ENCODE assay signal across 12 cellular contexts in genomic region chr2:218369374-218369773, GRCh38. TPM values are rescaled to one million over a fixed set of nuclear protein-coding genes. Genes with fewer than 3 reads are reported as not detected.
DNase-seq lines count a peak whose midpoint lies in the region; ATAC-seq, FAIRE-seq and TF ChIP-seq lines count a peak whose summit lies in the region.
"Had no signal": no experiment of that assay in that cellular context is flagged by ENCODE, and none has a peak within 500 bp of the region (broad histone marks: within the 10 kb centered on the region; RNA-seq: fewer than 3 reads in every experiment).

No MANE protein-coding gene starts in this region.

- H3K79me1 ChIP-seq in neuronal stem cell (ENCODE audit: low read depth, low read length): no peaks in the 10 kb centered on the region

- H2BK5ac ChIP-seq in neuronal stem cell (ENCODE audit: low read length): no peak overlapping the region

- TF ChIP-seq POLR2A in sigmoid colon (IDR thresholded peaks at IDR 0.05): no peak

- TF ChIP-seq CTCF in astrocyte (IDR thresholded peaks at IDR 0.05; ENCODE audit: insufficient read depth, low read depth, low read length) (no peak), sigmoid colon (IDR thresholded peaks at IDR 0.05) (no peak)

- no peaks in the 10 kb centered on the region for H3K4me1 Mint-ChIP-seq in astrocyte (ENCODE audit: low read depth, unreplicated experiment)

- H3K18ac ChIP-seq in neuronal stem cell (ENCODE audit: low read length): no peak overlapping the region

- H3K36me3 ChIP-seq in astrocyte (ENCODE audit: insufficient read depth, low read length) (no peaks in the 10 kb centered on the region), sigmoid colon (no peaks in the 10 kb centered on the region), neuronal stem cell (replicated peaks in 1 of 2; ENCODE audit: control insufficient read depth in 2 of 2, insufficient read depth in 2 of 2, low read length in 2 of 2) (no peaks in the 10 kb centered on the region)

- no peaks in the 10 kb centered on the region for H3K79me2 ChIP-seq in astrocyte (ENCODE audit: insufficient read depth, low read length)

- H2BK15ac ChIP-seq in neuronal stem cell (ENCODE audit: low read length): no peak overlapping the region

- ATAC-seq in SK-N-SH treated with all-trans-retinoic acid at 6 μM for 48 hours: no peak
- ATAC-seq in activated naive CD4-positive, alpha-beta T cell treated with anti-CD3 and anti-CD28 coated beads, Interleukin-2, amount 50 U/mL, for 72 hours: no peak

- H3K9ac ChIP-seq in astrocyte (ENCODE audit: low read length): no peak overlapping the region
- no peak overlapping the region for H3K9ac ChIP-seq in neuronal stem cell (ENCODE audit: low read depth, low read length, poor library complexity)

- H2AFZ ChIP-seq in astrocyte (ENCODE audit: low read depth, low read length) (no peak overlapping the region), neuronal stem cell (ENCODE audit: low read length) (no peak overlapping the region)

- no peaks in the 10 kb centered on the region for H3K36me3 Mint-ChIP-seq in astrocyte (ENCODE audit: low read depth, unreplicated experiment)
- no peaks in the 10 kb centered on the region for H3K36me3 Mint-ChIP-seq in activated naive CD4-positive, alpha-beta T cell treated with anti-CD3 and anti-CD28 coated beads, Interleukin-2, amount 50 U/mL, for 72 hours

- H4K91ac ChIP-seq in neuronal stem cell (ENCODE audit: low read depth, low read length, poor library complexity): no peak overlapping the region

- no peak overlapping the region for H4K8ac ChIP-seq in neuronal stem cell (ENCODE audit: low read depth, low read length)

- H3K23ac ChIP-seq in neuronal stem cell (ENCODE audit: low read depth, low read length, poor library complexity): no peak overlapping the region

- no peak overlapping the region for H3K4me3 Mint-ChIP-seq in astrocyte (ENCODE audit: unreplicated experiment)

- H3K9me3 Mint-ChIP-seq in astrocyte (ENCODE audit: unreplicated experiment): peaks cover 2% of the 10 kb centered on the region
- no peaks in the 10 kb centered on the region for H3K9me3 Mint-ChIP-seq in activated naive CD4-positive, alpha-beta T cell treated with anti-CD3 and anti-CD28 coated beads, Interleukin-2, amount 50 U/mL, for 72 hours

- H3K4ac ChIP-seq in neuronal stem cell (ENCODE audit: low read length): no peak overlapping the region

- no peak overlapping the region for H2AK5ac ChIP-seq in neuronal stem cell (ENCODE audit: low read depth, low read length)

- H3K9me3 ChIP-seq in astrocyte (ENCODE audit: insufficient read depth, low read depth, low read length) (peaks cover 6% of the 10 kb centered on the region), sigmoid colon (peaks cover 0 to 5% (median 4%) of the 10 kb centered on the region in 4 donors), neuronal stem cell (replicated peaks in 1 of 2; ENCODE audit: control insufficient read depth in 2 of 2, insufficient read depth in 1 of 2, low read depth in 1 of 2, low read length in 2 of 2) (peaks cover 4 to 7% of the 10 kb centered on the region in 2 donors)

- H3K14ac ChIP-seq in neuronal stem cell (ENCODE audit: low read length): no peak overlapping the region

- no peak overlapping the region for H2BK12ac ChIP-seq in neuronal stem cell (ENCODE audit: low read length)

- H3K27me3 ChIP-seq in astrocyte (ENCODE audit: insufficient read depth, low read length): peaks cover 3% of the 10 kb centered on the region
- H3K27me3 ChIP-seq in sigmoid colon: no peaks in the 10 kb centered on the region
- peaks cover 0 to 51% (median 2%) of the 10 kb centered on the region in 3 experiments for H3K27me3 ChIP-seq in neuronal stem cell (ENCODE audit: control insufficient read depth in 3 of 3, insufficient read depth in 3 of 3, low read depth in 1 of 3, low read length in 3 of 3)

- H4K20me1 ChIP-seq in astrocyte (ENCODE audit: insufficient read depth, low read length): no peaks in the 10 kb centered on the region

- no peak for TF ChIP-seq EP300 in sigmoid colon (IDR thresholded peaks at IDR 0.05)

- DNase-seq in DMS 273 (lab: John Stamatoyannopoulos, UW; ENCODE audit: unreplicated experiment): peak; percentile 27
- no peak for DNase-seq in DMS 273 treated with DMSO at 0.1 percent for 48 hours (lab: John Stamatoyannopoulos, UW)
- peak; percentile 12 for DNase-seq in NCI-H1105 (lab: John Stamatoyannopoulos, UW)
- no peak for DNase-seq in astrocyte (ENCODE audit: low read depth)
- DNase-seq in sigmoid colon: no peak
- no peak for DNase-seq in neuronal stem cell (ENCODE audit: low spot score)
- no peak for DNase-seq in activated naive CD4-positive, alpha-beta T cell treated with anti-CD3 and anti-CD28 coated beads, Interleukin-2, amount 50 U/mL, for 72 hours (ENCODE audit: low spot score in 2 of 2)
- DNase-seq: activated T-cell treated with anti-CD3 and anti-CD28 coated beads for 4 hours; effector CD4-positive, alpha-beta T cell had no signal

- H3K27me3 Mint-ChIP-seq in astrocyte (ENCODE audit: low read depth, unreplicated experiment): peaks cover 14% of the 10 kb centered on the region

- no peak overlapping the region for H3K27ac ChIP-seq in astrocyte (ENCODE audit: low read depth, low read length)
- H3K27ac ChIP-seq in sigmoid colon: peak overlapping the region; percentile 77 to 87 (median 82)
- H3K27ac ChIP-seq in neuronal stem cell (replicated peaks; ENCODE audit: low read length): no peak overlapping the region
- H3K27ac ChIP-seq: 22Rv1 had no signal

- H2BK120ac ChIP-seq in neuronal stem cell (ENCODE audit: low read depth, low read length): no peak overlapping the region

- no peaks in the 10 kb centered on the region for H3K4me1 ChIP-seq in astrocyte (ENCODE audit: insufficient read depth, low read length)
- peaks cover 0 to 31% (median 21%) of the 10 kb centered on the region in 4 donors for H3K4me1 ChIP-seq in sigmoid colon
- peaks cover 0 to 3% of the 10 kb centered on the region in 2 donors for H3K4me1 ChIP-seq in neuronal stem cell (ENCODE audit: control insufficient read depth in 2 of 2, insufficient read depth in 1 of 2, low read depth in 1 of 2, low read length in 2 of 2)

- FAIRE-seq in astrocyte (lab: Jason Lieb, UNC): no peak

- no peak overlapping the region for H3K4me2 ChIP-seq in astrocyte (ENCODE audit: low read length)
- no peak overlapping the region for H3K4me2 ChIP-seq in neuronal stem cell (ENCODE audit: insufficient read depth, low read length, poor library complexity, severe bottlenecking)

- intact Hi-C loops in sigmoid colon (cut with DNase I): loop anchor here (2.0 to 5.0 kb wide), 3 partner anchors 27 to 77 kb away; partner anchors contain the start of gene TMBIM1

- H3K4me3 ChIP-seq in astrocyte (ENCODE audit: insufficient read depth, low read depth, low read length) (no peak overlapping the region), sigmoid colon (no peak overlapping the region), neuronal stem cell (ENCODE audit: low read length in 2 of 2) (no peak overlapping the region)

- peak overlapping the region; percentile 62 for H3K27ac Mint-ChIP-seq in astrocyte (ENCODE audit: unreplicated experiment)
- no peak overlapping the region for H3K27ac Mint-ChIP-seq in activated naive CD4-positive, alpha-beta T cell treated with anti-CD3 and anti-CD28 coated beads, Interleukin-2, amount 50 U/mL, for 72 hours

- WGBS in sigmoid colon, 2 donors: 28 to 53% methylated on average over 1 of the region's 1 CpG
- WGBS in neuronal stem cell (ENCODE audit: extremely low coverage in 2 of 2, insufficient read length in 2 of 2, insufficient replicate concordance in 1 of 2), 2 donors: no CpG with 5 or more reads among the region's 1 CpG

TF ChIP-seq in SK-N-SH treated with all-trans-retinoic acid at 6 μM for 48 hours, 23 proteins besides CTCF, POLR2A, EP300 and RAD21 (continues in another document):
- TF ChIP-seq ZNF8 (CRISPR knock-in tag; IDR thresholded peaks at IDR 0.05) (no peak), RARB (CRISPR knock-in tag; IDR thresholded peaks at IDR 0.05) (no peak)

RNA-seq across cellular contexts. Expression of gene SLC11A1, which starts 12.7 kb away (rescaled TPM):
- total RNA-seq in astrocyte: not detected in 2 replicates
- total RNA-seq in sigmoid colon: 10 to 100 TPM; 13.8 to 19.0 (median 16.9) TPM
- 1 to 10 TPM; 1.2 to 7.0 (median 1.6) TPM for polyA plus RNA-seq in sigmoid colon
- polyA plus RNA-seq in neuronal stem cell (2013, experiment 1 of 2): 0.35 TPM
- polyA plus RNA-seq in neuronal stem cell (2013, experiment 2 of 2): 0.06 TPM
- total RNA-seq in activated naive CD4-positive, alpha-beta T cell treated with anti-CD3 and anti-CD28 coated beads, Interleukin-2, amount 50 U/mL, for 72 hours: not detected
- polyA plus RNA-seq: neural cell had no signal

RNA-seq across cellular contexts. Expression of gene CATIP, which starts 12.7 kb away (rescaled TPM):
- total RNA-seq in astrocyte (0.23 TPM in 1 of 2 replicates, not detected in the other), sigmoid colon (not detected)
- polyA plus RNA-seq in sigmoid colon: under 1 TPM in 1 of 3 donors, not detected in 2; 0.07 TPM
- 0.66 TPM for polyA plus RNA-seq in neuronal stem cell (2013, experiment 1 of 2)
- 0.80 TPM for polyA plus RNA-seq in neuronal stem cell (2013, experiment 2 of 2)
- total RNA-seq in activated naive CD4-positive, alpha-beta T cell treated with anti-CD3 and anti-CD28 coated beads, Interleukin-2, amount 50 U/mL, for 72 hours: not detected
- polyA plus RNA-seq: neural cell had no signal

RNA-seq across cellular contexts. Expression of gene CTDSP1, which starts 30.3 kb away (rescaled TPM):
- total RNA-seq in astrocyte: 41.8 and 45.0 TPM in 2 replicates
- total RNA-seq in sigmoid colon: 10 to 100 TPM; 78.4 to 90.3 (median 80.7) TPM
- 100 to 1,000 TPM in 2 of 3 donors, 10 to 100 TPM in 1; 75.1 to 120 (median 105) TPM for polyA plus RNA-seq in sigmoid colon
- 39.9 TPM for polyA plus RNA-seq in neuronal stem cell (2013, experiment 1 of 2)
- polyA plus RNA-seq in neuronal stem cell (2013, experiment 2 of 2): 39.8 TPM
- total RNA-seq in activated naive CD4-positive, alpha-beta T cell treated with anti-CD3 and anti-CD28 coated beads, Interleukin-2, amount 50 U/mL, for 72 hours: 10 to 100 TPM in 1 of 2 donors, 1 to 10 TPM in 1; 8.1 to 86.8 TPM

RNA-seq across cellular contexts. Expression of gene VIL1, which starts 49.5 kb away (rescaled TPM):
- total RNA-seq in astrocyte: not detected in 2 replicates
- total RNA-seq in sigmoid colon: 1 to 10 TPM in 1 of 4 donors, under 1 TPM in 1, not detected in 2; 0.71 to 2.8 TPM
- polyA plus RNA-seq in sigmoid colon: 100 to 1,000 TPM; 111 to 172 (median 170) TPM
- 0.07 TPM for polyA plus RNA-seq in neuronal stem cell (2013, experiment 1 of 2)
- 0.08 TPM for polyA plus RNA-seq in neuronal stem cell (2013, experiment 2 of 2)
- total RNA-seq in activated naive CD4-positive, alpha-beta T cell treated with anti-CD3 and anti-CD28 coated beads, Interleukin-2, amount 50 U/mL, for 72 hours: not detected
- polyA plus RNA-seq: neural cell had no signal

Comparison
In these comparisons a context has a peak if more than half of its experiments do, and no peak if none do; other contexts are left out.
1. DNase-seq: peak in DMS 273 (single experiment) and NCI-H1105 (single experiment); none in DMS 273 treated with DMSO at 0.1 percent for 48 hours (single experiment), astrocyte (single experiment), sigmoid colon (single experiment), neuronal stem cell (single experiment) and activated naive CD4-positive, alpha-beta T cell treated with anti-CD3 and anti-CD28 coated beads, Interleukin-2, amount 50 U/mL, for 72 hours (0 of 2).
2. H3K27ac ChIP-seq: peak in sigmoid colon (4 of 4); none in astrocyte (single experiment) and neuronal stem cell (single experiment).
3. RNA of gene SLC11A1, which starts 12.7 kb away (total RNA-seq): 13.8 to 19.0 TPM in sigmoid colon; not detected in activated naive CD4-positive, alpha-beta T cell treated with anti-CD3 and anti-CD28 coated beads, Interleukin-2, amount 50 U/mL, for 72 hours and not detected in astrocyte; every median in the first group is over 10 times any median in the second.